Comparison of ENCODE assay signal across 17 cellular contexts in the genomic region with DNA sequence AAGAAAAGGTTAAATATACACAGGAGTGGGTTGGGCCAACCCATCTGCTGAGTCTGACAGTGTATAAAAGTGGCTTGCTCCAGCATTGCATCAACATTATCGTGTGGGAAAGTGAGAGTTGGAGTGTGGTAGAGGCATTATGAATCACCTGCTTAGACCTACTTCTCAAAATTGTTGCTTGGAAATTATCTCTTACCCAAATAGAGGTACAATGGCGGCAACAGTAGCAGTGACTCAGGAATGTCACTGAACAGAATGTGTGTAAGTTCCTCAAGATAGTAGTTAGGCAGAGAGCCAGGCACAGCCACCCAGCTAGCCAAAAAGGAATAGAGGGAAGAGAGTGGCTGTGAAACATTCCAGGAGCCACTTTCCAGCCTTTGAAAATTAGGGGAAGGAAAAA.
"Had no signal": no experiment of that assay in that cellular context is flagged by ENCODE, and none has a peak within 500 bp of the region (broad histone marks: within the 10 kb centered on the region; RNA-seq: fewer than 3 reads in every experiment).

No MANE protein-coding gene starts in this region.

- H3K27me3 Mint-ChIP-seq: activated B cell treated with CpG ODN at 0.5 μM for 24 hours; activated CD4-positive, alpha-beta memory T cell treated with anti-CD3 and anti-CD28 coated beads, Interleukin-2, amount 10 ng/mL, durations not matched to agents 7 days and 5 days; activated CD8-positive, alpha-beta memory T cell treated with anti-CD3 and anti-CD28 coated beads, Interleukin-2, amount 10 ng/mL, durations not matched to agents 7 days and 5 days; activated T-helper 17 cell treated with anti-CD3 and anti-CD28 coated beads, Interleukin-2, amount 50 U/mL, for 72 hours; dendritic cell treated with granulocyte-macrophage colony-stimulating factor and Interleukin-4, amounts not matched to agents 40 ng/mL and 50 ng/mL, for 4 days; naive thymus-derived CD8-positive, alpha-beta T cell; stimulated activated naive B cell treated with anti-CD40 and anti-IgM and Interleukin-4, amounts not matched to agents 10 μg/mL and 1 μg/mL and 100 μg/mL, for 72 hours had no signal

- DNase-seq: activated B cell treated with CpG ODN at 0.5 μM for 24 hours; activated CD4-positive, alpha-beta memory T cell treated with anti-CD3 and anti-CD28 coated beads, Interleukin-2, amount 10 ng/mL, durations not matched to agents 7 days and 5 days; activated CD4-positive, alpha-beta T cell treated with anti-CD3 and anti-CD28 coated beads for 4 hours; activated CD8-positive, alpha-beta memory T cell treated with anti-CD3 and anti-CD28 coated beads, Interleukin-2, amount 10 ng/mL, durations not matched to agents 7 days and 5 days; activated naive CD4-positive, alpha-beta T cell; activated T-cell treated with anti-CD3 and anti-CD28 coated beads, Interleukin-2, amount 50 U/mL, for 1 hour; effector memory CD4-positive, alpha-beta T cell; esophagus squamous epithelium; mesenchymal stem cell; naive thymus-derived CD8-positive, alpha-beta T cell; stimulated activated naive B cell treated with anti-CD40 and anti-IgM and Interleukin-4, amounts not matched to agents 10 μg/mL and 1 μg/mL and 100 μg/mL, for 72 hours; tibial artery had no signal

- H3K27me3 ChIP-seq: esophagus squamous epithelium, tibial artery, vagina had no signal

- H2AFZ ChIP-seq: parathyroid adenoma had no signal

- H3K4me1 Mint-ChIP-seq: activated B cell treated with CpG ODN at 0.5 μM for 24 hours; activated CD4-positive, alpha-beta memory T cell treated with anti-CD3 and anti-CD28 coated beads, Interleukin-2, amount 10 ng/mL, durations not matched to agents 7 days and 5 days; activated CD8-positive, alpha-beta memory T cell treated with anti-CD3 and anti-CD28 coated beads, Interleukin-2, amount 10 ng/mL, durations not matched to agents 7 days and 5 days; activated T-helper 17 cell treated with anti-CD3 and anti-CD28 coated beads, Interleukin-2, amount 50 U/mL, for 72 hours; naive thymus-derived CD8-positive, alpha-beta T cell; stimulated activated naive B cell treated with anti-CD40 and anti-IgM and Interleukin-4, amounts not matched to agents 10 μg/mL and 1 μg/mL and 100 μg/mL, for 72 hours had no signal

- H3K9ac ChIP-seq: parathyroid adenoma had no signal

- H3K79me2 ChIP-seq: parathyroid adenoma had no signal

- H3K4me1 ChIP-seq: esophagus squamous epithelium, parathyroid adenoma, tibial artery, vagina had no signal

- H3K9me3 ChIP-seq: esophagus squamous epithelium, tibial artery, vagina had no signal

- H3K9me3 Mint-ChIP-seq: activated B cell treated with CpG ODN at 0.5 μM for 24 hours had no signal

- H3K36me3 Mint-ChIP-seq: activated CD8-positive, alpha-beta memory T cell treated with anti-CD3 and anti-CD28 coated beads, Interleukin-2, amount 10 ng/mL, durations not matched to agents 7 days and 5 days; naive thymus-derived CD8-positive, alpha-beta T cell; stimulated activated naive B cell treated with anti-CD40 and anti-IgM and Interleukin-4, amounts not matched to agents 10 μg/mL and 1 μg/mL and 100 μg/mL, for 72 hours had no signal

- H3K27ac ChIP-seq: esophagus squamous epithelium, parathyroid adenoma, tibial artery, vagina had no signal

- H3K27ac Mint-ChIP-seq: activated B cell treated with CpG ODN at 0.5 μM for 24 hours; activated CD4-positive, alpha-beta memory T cell treated with anti-CD3 and anti-CD28 coated beads, Interleukin-2, amount 10 ng/mL, durations not matched to agents 7 days and 5 days; activated CD8-positive, alpha-beta memory T cell treated with anti-CD3 and anti-CD28 coated beads, Interleukin-2, amount 10 ng/mL, durations not matched to agents 7 days and 5 days; activated T-helper 17 cell treated with anti-CD3 and anti-CD28 coated beads, Interleukin-2, amount 50 U/mL, for 72 hours; dendritic cell treated with granulocyte-macrophage colony-stimulating factor and Interleukin-4, amounts not matched to agents 40 ng/mL and 50 ng/mL, for 4 days; naive thymus-derived CD8-positive, alpha-beta T cell; stimulated activated naive B cell treated with anti-CD40 and anti-IgM and Interleukin-4, amounts not matched to agents 10 μg/mL and 1 μg/mL and 100 μg/mL, for 72 hours; T-helper 2 cell treated with Interferon-gamma antibody and Interleukin-4, amounts not matched to agents 5 μg/mL and 100 μg/mL, for 36 hours had no signal

- H3K4me3 ChIP-seq: esophagus squamous epithelium, tibial artery, vagina had no signal

- H3K4me3 Mint-ChIP-seq: activated B cell treated with CpG ODN at 0.5 μM for 24 hours; activated CD4-positive, alpha-beta memory T cell treated with anti-CD3 and anti-CD28 coated beads, Interleukin-2, amount 10 ng/mL, durations not matched to agents 7 days and 5 days; activated CD8-positive, alpha-beta memory T cell treated with anti-CD3 and anti-CD28 coated beads, Interleukin-2, amount 10 ng/mL, durations not matched to agents 7 days and 5 days; activated T-helper 17 cell treated with anti-CD3 and anti-CD28 coated beads, Interleukin-2, amount 50 U/mL, for 72 hours; dendritic cell treated with granulocyte-macrophage colony-stimulating factor and Interleukin-4, amounts not matched to agents 40 ng/mL and 50 ng/mL, for 4 days; naive thymus-derived CD8-positive, alpha-beta T cell; stimulated activated naive B cell treated with anti-CD40 and anti-IgM and Interleukin-4, amounts not matched to agents 10 μg/mL and 1 μg/mL and 100 μg/mL, for 72 hours; T-helper 2 cell treated with Interferon-gamma antibody and Interleukin-4, amounts not matched to agents 5 μg/mL and 100 μg/mL, for 36 hours had no signal

- H3K36me3 ChIP-seq: esophagus squamous epithelium, tibial artery, vagina had no signal
